ENCODE assay signal across 20 cellular contexts in the genomic region with DNA sequence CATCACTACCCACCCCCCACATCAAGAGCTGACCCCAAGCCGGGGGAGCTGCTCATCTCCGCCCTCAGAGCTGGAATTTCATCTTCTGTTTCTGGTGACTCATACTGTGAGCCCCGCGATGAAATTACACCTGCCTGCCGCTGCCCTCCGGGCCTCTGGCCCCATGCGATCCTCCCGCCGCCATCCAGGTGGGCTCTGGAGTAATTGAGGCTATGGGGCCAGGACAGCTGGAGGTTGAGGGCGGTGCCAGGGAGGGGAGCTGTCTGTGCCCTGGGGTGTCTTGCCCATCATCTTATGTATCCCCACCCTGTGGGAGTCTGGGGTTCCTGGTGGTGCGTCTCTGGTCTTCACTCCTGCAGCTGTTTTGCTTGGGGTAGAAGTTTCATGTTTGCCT. TPM values are rescaled to one million over a fixed set of nuclear protein-coding genes. Genes with fewer than 3 reads are reported as not detected.
DNase-seq lines count a peak whose midpoint lies in the region; ATAC-seq and TF ChIP-seq lines count a peak whose summit lies in the region.
"Had no signal": no experiment of that assay in that cellular context is flagged by ENCODE, and none has a peak within 500 bp of the region (broad histone marks: within the 10 kb centered on the region; RNA-seq: fewer than 3 reads in every experiment).

No MANE protein-coding gene starts in this region.

- no peak for TF ChIP-seq CTCF in GM06990 (IDR thresholded peaks at IDR 0.05; ENCODE audit: insufficient read depth, low read length, poor library complexity, severe bottlenecking)
- no peak for TF ChIP-seq CTCF in brain (conservative IDR thresholded peaks at IDR 0.05)
- TF ChIP-seq CTCF in progenitor cell of endocrine pancreas (IDR thresholded peaks at IDR 0.05; ENCODE audit: unreplicated experiment), result no peak
- TF ChIP-seq CTCF in spleen (IDR thresholded peaks at IDR 0.05 in 8 of 11, conservative IDR thresholded peaks at IDR 0.05 in 3 of 11), result no peak

- intact Hi-C loops in spleen (cut with DNase I; ENCODE audit: low total_unique reads), result no loop called here

- H3K9me3 Mint-ChIP-seq in brain (no peaks in the 10 kb centered on the region), progenitor cell of endocrine pancreas (ENCODE audit: low read depth) (no peaks in the 10 kb centered on the region)

- H3K9me3 ChIP-seq in spleen (no peaks in the 10 kb centered on the region), GM23248 (ENCODE audit: low read depth) (no peaks in the 10 kb centered on the region)
- H3K9me3 ChIP-seq: SK-N-SH, tibial artery had no signal

- H3K4me1 Mint-ChIP-seq in brain (peaks cover 66% of the 10 kb centered on the region), progenitor cell of endocrine pancreas (ENCODE audit: low read depth) (peaks cover 14% of the 10 kb centered on the region)

- no peaks in the 10 kb centered on the region for H3K9me2 ChIP-seq in GM23248 (ENCODE audit: insufficient read depth)
- H3K9me2 ChIP-seq: SK-N-SH had no signal

- no peak overlapping the region for H3K4me3 Mint-ChIP-seq in brain
- H3K4me3 Mint-ChIP-seq in progenitor cell of endocrine pancreas (ENCODE audit: low read depth), result no peak overlapping the region
- H3K4me3 Mint-ChIP-seq: activated CD4-positive, alpha-beta T cell treated with anti-CD3 and anti-CD28 coated beads for 36 hours had no signal

- H2AFZ ChIP-seq in GM23248, result no peak overlapping the region

- peaks cover 37% of the 10 kb centered on the region for H3K79me2 ChIP-seq in GM23248 (ENCODE audit: insufficient read depth)

- no peak overlapping the region for H3K4me2 ChIP-seq in GM23248 (ENCODE audit: unreplicated experiment)
- H3K4me2 ChIP-seq: SK-N-SH had no signal

- DNase-seq in GM06990 (ENCODE audit: extremely low read depth, insufficient read length) (peak; percentile 52), NCI-H146 (lab: John Stamatoyannopoulos, UW) (peak; percentile 63), progenitor cell of endocrine pancreas (ENCODE audit: low spot score, unreplicated experiment) (no peak), spleen (no peak), GM23248 (no peak)
- DNase-seq: activated CD4-positive, alpha-beta T cell treated with anti-CD3 and anti-CD28 coated beads for 36 hours; activated gamma-delta T cell; AML-193; anterior cingulate cortex; foreskin fibroblast; GDM1; left cardiac atrium; NCI-H526 treated with DMSO at 0.1 percent for 48 hours; nucleus accumbens; PC-3; SK-N-SH; tibial artery had no signal

- no peaks in the 10 kb centered on the region for H4K20me1 ChIP-seq in GM23248 (ENCODE audit: insufficient read depth)

- H3K27ac ChIP-seq in spleen (no peak overlapping the region), GM23248 (no peak overlapping the region)
- H3K27ac ChIP-seq: tibial artery had no signal

- in situ Hi-C loops in GM23248 (cut with MboI), result no loop called here

- H3K4me3 ChIP-seq in GM06990 (replicated peaks; ENCODE audit: low read depth, low read length) (no peak overlapping the region), spleen (no peak overlapping the region), GM23248 (no peak overlapping the region)
- H3K4me3 ChIP-seq: tibial artery had no signal

- H3K27me3 Mint-ChIP-seq in brain (no peaks in the 10 kb centered on the region), progenitor cell of endocrine pancreas (no peaks in the 10 kb centered on the region)
- H3K27me3 Mint-ChIP-seq: activated CD4-positive, alpha-beta T cell treated with anti-CD3 and anti-CD28 coated beads for 36 hours had no signal

- H3K27me3 ChIP-seq in GM06990 (replicated peaks; ENCODE audit: control insufficient read depth, insufficient read depth, low read length), result no peaks in the 10 kb centered on the region
- H3K27me3 ChIP-seq in spleen (replicated peaks in 1 of 7), result no peaks in the 10 kb centered on the region
- H3K27me3 ChIP-seq in GM23248 (replicated peaks; ENCODE audit: insufficient read depth), result no peaks in the 10 kb centered on the region
- H3K27me3 ChIP-seq: tibial artery had no signal

- ATAC-seq in HG03520 (IDR thresholded peaks at IDR 0.05; ENCODE audit: unreplicated experiment), result no peak
- ATAC-seq in GM18909 (IDR thresholded peaks at IDR 0.05; ENCODE audit: poor library complexity, unreplicated experiment), result no peak
- ATAC-seq: activated CD4-positive, alpha-beta T cell treated with anti-CD3 and anti-CD28 coated beads for 36 hours; left cardiac atrium; PC-3 had no signal

- H3K27ac Mint-ChIP-seq in brain (peak overlapping the region; percentile 38 to 95 (median 45)), progenitor cell of endocrine pancreas (peak overlapping the region; percentile 86)
- H3K27ac Mint-ChIP-seq: activated CD4-positive, alpha-beta T cell treated with anti-CD3 and anti-CD28 coated beads for 36 hours had no signal

- H3F3A ChIP-seq in GM23248 (ENCODE audit: insufficient read depth), result no peaks in the 10 kb centered on the region

- H3K4me1 ChIP-seq in spleen (no peaks in the 10 kb centered on the region), GM23248 (ENCODE audit: insufficient read depth) (no peaks in the 10 kb centered on the region)
- H3K4me1 ChIP-seq: tibial artery had no signal

- no peak overlapping the region for H3K9ac ChIP-seq in GM23248
- H3K9ac ChIP-seq: SK-N-SH had no signal

- H3K36me3 Mint-ChIP-seq in brain (peaks cover 21% of the 10 kb centered on the region), progenitor cell of endocrine pancreas (ENCODE audit: insufficient read depth) (no peaks in the 10 kb centered on the region)

- H3K36me3 ChIP-seq in GM06990 (ENCODE audit: control insufficient read depth, insufficient read depth, low read length) (no peaks in the 10 kb centered on the region), spleen (no peaks in the 10 kb centered on the region), GM23248 (ENCODE audit: low read depth) (no peaks in the 10 kb centered on the region)
- H3K36me3 ChIP-seq: tibial artery had no signal

- WGBS in spleen, 5 donors, result 72 to 91% (median 80%) methylated on average over 11 of the region's 11 CpGs
- 88 to 89% methylated on average over 11 of the region's 11 CpGs for WGBS in GM23248 (ENCODE audit: low coverage in 1 of 2, low lambda C conversion rate in 2 of 2, missing lambda C conversion rate in 2 of 2), 2 experiments

- no peak for TF ChIP-seq POLR2A in spleen (IDR thresholded peaks at IDR 0.05)

RNA-seq across cellular contexts. Expression of gene GTF2IRD1, which starts 9.0 kb away (rescaled TPM):
- polyA plus RNA-seq in brain (ENCODE audit: insufficient read depth, low read depth, low replicate concordance), result 33.6 TPM
- 52.6 and 60.7 TPM in 2 replicates for total RNA-seq in progenitor cell of endocrine pancreas
- 1 to 10 TPM; 2.9 to 6.6 (median 4.6) TPM for total RNA-seq in spleen
- polyA plus RNA-seq in spleen, result 1 to 10 TPM; 2.4 to 3.1 (median 2.6) TPM
- total RNA-seq in GM23248 (2014; rRNA removed; shearing (Covaris generic)), result 3.7 and 8.6 TPM in 2 replicates
- polyA plus RNA-seq in GM23248 (2016; fragmentation: Nextera tagmentation; extraction: Ambion mirVana), result 6.6 and 7.0 TPM in 2 replicates

Comparison
In these comparisons a context has a peak if more than half of its experiments do, and no peak if none do; other contexts are left out.
1. DNase-seq: peak in GM06990 (single experiment) and NCI-H146 (single experiment); none in progenitor cell of endocrine pancreas (single experiment), spleen (single experiment) and GM23248 (single experiment).